In genomic region chr2:86078801-86079545, GRCh38 we compare ENCODE assay signal across 8 cellular contexts. TPM values are rescaled to one million over a fixed set of nuclear protein-coding genes. Genes with fewer than 3 reads are reported as not detected.
DNase-seq lines count a peak whose midpoint lies in the region; TF ChIP-seq lines count a peak whose summit lies in the region.

No MANE protein-coding gene starts in this region.

- no peak overlapping the region for H3K27ac ChIP-seq in ascending aorta
- H3K27ac ChIP-seq in hepatocyte: no peak overlapping the region
- H3K27ac ChIP-seq in substantia nigra (ENCODE audit: low read depth, low read length, poor library complexity, severe bottlenecking): no peak overlapping the region

- peak; percentile 19 to 40 for DNase-seq in activated CD4-positive, alpha-beta T cell treated with anti-CD3 and anti-CD28 coated beads for 4 hours
- DNase-seq in activated CD4-positive, alpha-beta T cell treated with anti-CD3 and anti-CD28 coated beads for 48 hours: no peak
- DNase-seq in NCI-H1092 treated with DMSO at 0.1 percent for 48 hours (lab: John Stamatoyannopoulos, UW) (peak; percentile 32), ascending aorta (ENCODE audit: low spot score in 2 of 2) (no peak), hepatocyte (ENCODE audit: low spot score) (peak; percentile 38), substantia nigra (lab: John Stamatoyannopoulos, UW) (peak in 39 of 49 donors; percentile 4 to 80 (median 41)), MV-4-11 (lab: John Stamatoyannopoulos, UW) (no peak), COR-L47 (lab: John Stamatoyannopoulos, UW) (no peak)

- H3K4me3 ChIP-seq in ascending aorta (no peak overlapping the region), hepatocyte (no peak overlapping the region)

- H3K4me1 ChIP-seq in ascending aorta (peaks cover 0 to 3% of the 10 kb centered on the region in 2 donors), hepatocyte (ENCODE audit: insufficient read depth) (peaks cover 8% of the 10 kb centered on the region)

- intact Hi-C loops in ascending aorta (cut with DNase I): loop anchor here (2.0 kb wide), 1 partner anchor 192 kb away; no protein-coding TSS in a partner anchor

- H3K27me3 ChIP-seq in ascending aorta: no peaks in the 10 kb centered on the region
- no peaks in the 10 kb centered on the region for H3K27me3 ChIP-seq in hepatocyte

- 76% methylated on average over 7 of the region's 7 CpGs for WGBS in hepatocyte (ENCODE audit: low lambda C conversion rate, missing lambda C conversion rate)

- H3K36me3 ChIP-seq in ascending aorta (peaks cover 25 to 47% of the 10 kb centered on the region in 2 donors), hepatocyte (replicated peaks; ENCODE audit: insufficient read depth, low read depth) (no peaks in the 10 kb centered on the region)

- no peaks in the 10 kb centered on the region for H3K79me2 ChIP-seq in hepatocyte

- no peaks in the 10 kb centered on the region for H3K9me2 ChIP-seq in hepatocyte (replicated peaks; ENCODE audit: insufficient read depth)

- H3K9me3 ChIP-seq in ascending aorta: no peaks in the 10 kb centered on the region
- H3K9me3 ChIP-seq in hepatocyte (ENCODE audit: low read depth): no peaks in the 10 kb centered on the region

- TF ChIP-seq CTCF in ascending aorta (IDR thresholded peaks at IDR 0.05) (peak; percentile 46 to 64 (median 53)), hepatocyte (IDR thresholded peaks at IDR 0.05; ENCODE audit: poor library complexity) (peak; percentile 57)

- no peak overlapping the region for H3K4me2 ChIP-seq in hepatocyte

- H2AFZ ChIP-seq in hepatocyte: no peak overlapping the region

- H4K20me1 ChIP-seq in hepatocyte (ENCODE audit: insufficient read depth, poor library complexity, severe bottlenecking): no peaks in the 10 kb centered on the region

RNA-seq across cellular contexts. Expression of gene POLR1A, which starts 26.7 kb away (rescaled TPM):
- 8.0 TPM for total RNA-seq in ascending aorta
- total RNA-seq in hepatocyte: 19.0 and 19.1 TPM in 2 replicates
- 6.3 and 7.8 TPM in 2 replicates for polyA plus RNA-seq in hepatocyte

RNA-seq across cellular contexts. Expression of gene PTCD3, which starts 27.1 kb away (rescaled TPM):
- total RNA-seq in ascending aorta: 123 TPM
- 78.6 and 92.1 TPM in 2 replicates for total RNA-seq in hepatocyte
- 54.2 and 59.2 TPM in 2 replicates for polyA plus RNA-seq in hepatocyte

Comparison
In these comparisons a context has a peak if more than half of its experiments do, and no peak if none do; other contexts are left out.
1. DNase-seq: peak in activated CD4-positive, alpha-beta T cell treated with anti-CD3 and anti-CD28 coated beads for 4 hours (2 of 2), NCI-H1092 treated with DMSO at 0.1 percent for 48 hours (single experiment), hepatocyte (single experiment) and substantia nigra (39 of 49); none in activated CD4-positive, alpha-beta T cell treated with anti-CD3 and anti-CD28 coated beads for 48 hours (single experiment), ascending aorta (0 of 2), MV-4-11 (single experiment) and COR-L47 (single experiment).